ENCODE assay signal across 17 cellular contexts in genomic region chr19:42067315-42067888, GRCh38. TPM values are rescaled to one million over a fixed set of nuclear protein-coding genes. Genes with fewer than 3 reads are reported as not detected.
DNase-seq lines count a peak whose midpoint lies in the region; ATAC-seq and TF ChIP-seq lines count a peak whose summit lies in the region.
"Had no signal": no experiment of that assay in that cellular context is flagged by ENCODE, and none has a peak within 500 bp of the region (broad histone marks: within the 10 kb centered on the region; RNA-seq: fewer than 3 reads in every experiment).

No MANE protein-coding gene starts in this region.

- whole genome bisulfite sequencing in H9 (ENCODE audit: extremely low coverage, insufficient read length, low lambda C conversion rate): no CpG with 5 or more reads among the region's 6 CpGs
- WGBS in mesenchymal stem cell: 61% methylated on average over 6 of the region's 6 CpGs

- no peaks in the 10 kb centered on the region for H3K9me3 Mint-ChIP-seq in H9
- no peaks in the 10 kb centered on the region for H3K9me3 Mint-ChIP-seq in stimulated activated memory B cell treated with anti-CD40 and anti-IgM and Interleukin-4, amounts not matched to agents 10 μg/mL and 1 μg/mL and 100 μg/mL, for 72 hours

- no peak overlapping the region for H3K23ac ChIP-seq in H9 (ENCODE audit: insufficient read length, low read depth, low read length)
- no peak overlapping the region for H3K23ac ChIP-seq in mesenchymal stem cell (ENCODE audit: low read length in 2 of 2)

- H3K56ac ChIP-seq in H9 (ENCODE audit: insufficient read length, low read depth, low read length): no peak overlapping the region

- peak overlapping the region; percentile 81 for H3K4me2 ChIP-seq in H9 (ENCODE audit: insufficient read depth, insufficient read length, low read length)
- H3K4me2 ChIP-seq in mesenchymal stem cell (ENCODE audit: low read length, poor library complexity, severe bottlenecking): no peak overlapping the region

- H4K20me1 ChIP-seq in H9 (ENCODE audit: control insufficient read depth, insufficient read depth, insufficient read length): no peaks in the 10 kb centered on the region

- peaks cover 17 to 32% (median 30%) of the 10 kb centered on the region in 3 experiments for H3K36me3 Mint-ChIP-seq in H9 (ENCODE audit: insufficient read depth in 1 of 3, low read depth in 3 of 3)
- no peaks in the 10 kb centered on the region for H3K36me3 Mint-ChIP-seq in stimulated activated memory B cell treated with anti-CD40 and anti-IgM and Interleukin-4, amounts not matched to agents 10 μg/mL and 1 μg/mL and 100 μg/mL, for 72 hours
- H3K36me3 Mint-ChIP-seq: CD4-positive, alpha-beta memory T cell had no signal

- H3K18ac ChIP-seq in H9 (ENCODE audit: insufficient read length, low read depth, low read length) (no peak overlapping the region), mesenchymal stem cell (ENCODE audit: low read depth in 1 of 2, low read length in 2 of 2) (no peak overlapping the region)

- H3K27ac Mint-ChIP-seq in H9: no peak overlapping the region
- H3K27ac Mint-ChIP-seq in stimulated activated memory B cell treated with anti-CD40 and anti-IgM and Interleukin-4, amounts not matched to agents 10 μg/mL and 1 μg/mL and 100 μg/mL, for 72 hours: no peak overlapping the region
- H3K27ac Mint-ChIP-seq: B cell; CD4-positive, alpha-beta memory T cell had no signal

- H3K4ac ChIP-seq in H9 (ENCODE audit: low read depth, low read length) (no peak overlapping the region), mesenchymal stem cell (ENCODE audit: low read depth in 1 of 2, low read length in 2 of 2) (no peak overlapping the region)

- H3K79me2 ChIP-seq in H9 (ENCODE audit: insufficient read depth, low read length): peaks cover 3% of the 10 kb centered on the region; the same call in 1 of the 2 replicates

- no peak overlapping the region for H3K4me3 Mint-ChIP-seq in H9
- H3K4me3 Mint-ChIP-seq in stimulated activated memory B cell treated with anti-CD40 and anti-IgM and Interleukin-4, amounts not matched to agents 10 μg/mL and 1 μg/mL and 100 μg/mL, for 72 hours: no peak overlapping the region
- H3K4me3 Mint-ChIP-seq: B cell; CD4-positive, alpha-beta memory T cell had no signal

- H3K27ac ChIP-seq in H9 (ENCODE audit: insufficient read length, low read depth, low read length): no peak overlapping the region
- no peak overlapping the region for H3K27ac ChIP-seq in mesenchymal stem cell (ENCODE audit: low read length, poor library complexity, severe bottlenecking)
- H3K27ac ChIP-seq: GM23248, SJSA1 had no signal

- no peaks in the 10 kb centered on the region for H3K27me3 ChIP-seq in H9 (ENCODE audit: insufficient read depth, low read length)
- H3K27me3 ChIP-seq in mesenchymal stem cell (ENCODE audit: control insufficient read depth in 1 of 2, insufficient read depth in 1 of 2, low read length in 2 of 2): peaks cover 78 to 80% of the 10 kb centered on the region in 2 experiments

- H3K9ac ChIP-seq in H9 (ENCODE audit: extremely low read depth, insufficient read length, low read length): peak overlapping the region; percentile 4
- H3K9ac ChIP-seq in mesenchymal stem cell (ENCODE audit: low read length): no peak overlapping the region
- H3K9ac ChIP-seq: GM23248 had no signal

- H3K79me1 ChIP-seq in H9 (ENCODE audit: insufficient read depth, low read depth, low read length, poor library complexity, severe bottlenecking) (no peaks in the 10 kb centered on the region), mesenchymal stem cell (replicated peaks; ENCODE audit: low read length, poor library complexity, severe bottlenecking) (no peaks in the 10 kb centered on the region)

- no peak overlapping the region for H2BK12ac ChIP-seq in H9 (ENCODE audit: insufficient read length, low read depth, low read length)
- no peak overlapping the region for H2BK12ac ChIP-seq in mesenchymal stem cell (ENCODE audit: low read length in 2 of 2)

- no peak for TF ChIP-seq CTCF in H9 (conservative IDR thresholded peaks at IDR 0.05)

- H2AFZ ChIP-seq in H9 (ENCODE audit: low read length): no peak overlapping the region
- no peak overlapping the region for H2AFZ ChIP-seq in mesenchymal stem cell (ENCODE audit: low read depth, low read length)
- H2AFZ ChIP-seq: GM23248 had no signal

- H2BK15ac ChIP-seq in H9 (ENCODE audit: low read depth, low read length): no peak overlapping the region
- no peak overlapping the region for H2BK15ac ChIP-seq in mesenchymal stem cell (ENCODE audit: low read depth, poor library complexity, severe bottlenecking)

- peak; percentile 35 for ATAC-seq in stimulated activated memory B cell treated with anti-CD40 and anti-IgM and Interleukin-4, amounts not matched to agents 10 μg/mL and 1 μg/mL and 100 μg/mL, for 72 hours
- no peak for ATAC-seq in GM21723 (IDR thresholded peaks at IDR 0.05; ENCODE audit: unreplicated experiment)
- no peak for ATAC-seq in HG02870 (IDR thresholded peaks at IDR 0.05; ENCODE audit: unreplicated experiment)
- ATAC-seq: GM12878, HepG2 had no signal

- H3T11ph ChIP-seq in H9 (ENCODE audit: low read length): no peak overlapping the region

- H4K5ac ChIP-seq in H9 (ENCODE audit: insufficient read length, low read depth, low read length): no peak overlapping the region

- H4K91ac ChIP-seq in H9 (ENCODE audit: insufficient read length, low read depth, low read length) (no peak overlapping the region), mesenchymal stem cell (ENCODE audit: low read length) (no peak overlapping the region)

- no peak for DNase-seq in H9
- peak; percentile 57 for DNase-seq in SK-N-DZ (ENCODE audit: low spot score)
- no peak for DNase-seq in mesenchymal stem cell
- DNase-seq: CD4-positive, alpha-beta memory T cell; GM23248; MG63; NCI-H1092; NCI-H446 treated with DMSO at 0.1 percent for 48 hours; NCI-H748 treated with DMSO at 0.1 percent for 48 hours had no signal

- peak overlapping the region; percentile 69; the same call in 1 of the 2 replicates for H3K4me3 ChIP-seq in iPS-18c (ENCODE audit: insufficient read depth, low read depth, low read length)
- H3K4me3 ChIP-seq in mesenchymal stem cell (ENCODE audit: insufficient read depth in 1 of 2, low read depth in 1 of 2, low read length in 2 of 2): no peak overlapping the region
- H3K4me3 ChIP-seq: GM12878, GM23248, MG63, SJSA1 had no signal

- no peaks in the 10 kb centered on the region for H3K36me3 ChIP-seq in mesenchymal stem cell (ENCODE audit: control insufficient read depth in 1 of 2, insufficient read depth in 2 of 2, low read depth in 1 of 2, low read length in 2 of 2)
- H3K36me3 ChIP-seq: MG63, SJSA1 had no signal

- no peak overlapping the region for H4K8ac ChIP-seq in H9 (replicated peaks; ENCODE audit: insufficient read length, low read depth, low read length)
- H4K8ac ChIP-seq in mesenchymal stem cell (ENCODE audit: low read length): no peak overlapping the region

- H3K23me2 ChIP-seq in H9 (ENCODE audit: insufficient read length, low read depth, low read length, poor library complexity, severe bottlenecking): peaks cover 16% of the 10 kb centered on the region

- H2AK5ac ChIP-seq in H9 (ENCODE audit: insufficient read length, low read length): no peak overlapping the region
- no peak overlapping the region for H2AK5ac ChIP-seq in mesenchymal stem cell (ENCODE audit: low read length, severe bottlenecking)

- H3K4me1 ChIP-seq in H9 (ENCODE audit: insufficient read depth, low read length) (peaks cover 2% of the 10 kb centered on the region; the same call in 1 of the 2 replicates), mesenchymal stem cell (ENCODE audit: control insufficient read depth, insufficient read depth, low read depth, low read length) (peaks cover 5% of the 10 kb centered on the region)
- H3K4me1 ChIP-seq: SJSA1 had no signal

- H3K14ac ChIP-seq in H9 (ENCODE audit: insufficient read depth, low read length) (no peak overlapping the region), mesenchymal stem cell (ENCODE audit: low read length in 2 of 2) (no peak overlapping the region)

- H3K27me3 Mint-ChIP-seq in H9 (ENCODE audit: low read depth): no peaks in the 10 kb centered on the region; the same call in 1 of the 2 replicates
- H3K27me3 Mint-ChIP-seq in stimulated activated memory B cell treated with anti-CD40 and anti-IgM and Interleukin-4, amounts not matched to agents 10 μg/mL and 1 μg/mL and 100 μg/mL, for 72 hours: peaks cover 9% of the 10 kb centered on the region

- peaks cover 9 to 14% of the 10 kb centered on the region in 2 experiments for H3K4me1 Mint-ChIP-seq in H9
- no peaks in the 10 kb centered on the region for H3K4me1 Mint-ChIP-seq in stimulated activated memory B cell treated with anti-CD40 and anti-IgM and Interleukin-4, amounts not matched to agents 10 μg/mL and 1 μg/mL and 100 μg/mL, for 72 hours
- H3K4me1 Mint-ChIP-seq: B cell; CD4-positive, alpha-beta memory T cell had no signal

- H2BK120ac ChIP-seq in H9 (ENCODE audit: low read depth, low read length, poor library complexity, severe bottlenecking): no peak overlapping the region
- H2BK120ac ChIP-seq in mesenchymal stem cell (ENCODE audit: low read depth, low read length): no peak overlapping the region

- H3K9me3 ChIP-seq in H9 (ENCODE audit: control insufficient read depth, low read depth, low read length) (no peaks in the 10 kb centered on the region), iPS-18c (ENCODE audit: control insufficient read depth, insufficient read depth, low read length) (peaks cover 2% of the 10 kb centered on the region), mesenchymal stem cell (ENCODE audit: control insufficient read depth, low read length) (no peaks in the 10 kb centered on the region)
- H3K9me3 ChIP-seq: MG63, SJSA1 had no signal

- H2BK5ac ChIP-seq in H9 (ENCODE audit: insufficient read length, low read length) (no peak overlapping the region), mesenchymal stem cell (ENCODE audit: low read depth, low read length, poor library complexity, severe bottlenecking) (no peak overlapping the region)

- H2BK20ac ChIP-seq in H9 (ENCODE audit: low read depth, low read length, poor library complexity, severe bottlenecking): no peak overlapping the region

RNA-seq across cellular contexts. Expression of gene GRIK5, which starts 2.6 kb away (rescaled TPM):
- 43.1 and 45.0 TPM in 2 replicates for total RNA-seq in H9 (2021)
- 11.5 and 14.1 TPM in 2 replicates for polyA plus RNA-seq in SK-N-DZ (2014; cell fraction: cytosol; rRNA removed)
- 16.0 and 32.3 TPM in 2 replicates for polyA plus RNA-seq in SK-N-DZ (2014; cell fraction: nucleus; rRNA removed)
- polyA plus RNA-seq in mesenchymal stem cell (2013, experiment 1 of 2): 0.12 TPM
- polyA plus RNA-seq in mesenchymal stem cell (2013, experiment 2 of 2): 0.07 TPM
- total RNA-seq: GM23248, HepG2, SJSA1 had no signal
- polyA plus RNA-seq: CD4-positive, alpha-beta memory T cell; GM23248; HepG2 had no signal

RNA-seq across cellular contexts. Expression of gene ZNF574, which starts 8.6 kb away (rescaled TPM):
- 35.6 and 36.3 TPM in 2 replicates for total RNA-seq in H9 (2021)
- polyA plus RNA-seq in SK-N-DZ (2014; cell fraction: cytosol; rRNA removed): 15.1 and 16.2 TPM in 2 replicates
- polyA plus RNA-seq in SK-N-DZ (2014; cell fraction: nucleus; rRNA removed): 10.9 and 12.3 TPM in 2 replicates
- polyA plus RNA-seq in mesenchymal stem cell (2013, experiment 1 of 2): 6.0 TPM
- polyA plus RNA-seq in mesenchymal stem cell (2013, experiment 2 of 2): 6.3 TPM
